In the genomic region with DNA sequence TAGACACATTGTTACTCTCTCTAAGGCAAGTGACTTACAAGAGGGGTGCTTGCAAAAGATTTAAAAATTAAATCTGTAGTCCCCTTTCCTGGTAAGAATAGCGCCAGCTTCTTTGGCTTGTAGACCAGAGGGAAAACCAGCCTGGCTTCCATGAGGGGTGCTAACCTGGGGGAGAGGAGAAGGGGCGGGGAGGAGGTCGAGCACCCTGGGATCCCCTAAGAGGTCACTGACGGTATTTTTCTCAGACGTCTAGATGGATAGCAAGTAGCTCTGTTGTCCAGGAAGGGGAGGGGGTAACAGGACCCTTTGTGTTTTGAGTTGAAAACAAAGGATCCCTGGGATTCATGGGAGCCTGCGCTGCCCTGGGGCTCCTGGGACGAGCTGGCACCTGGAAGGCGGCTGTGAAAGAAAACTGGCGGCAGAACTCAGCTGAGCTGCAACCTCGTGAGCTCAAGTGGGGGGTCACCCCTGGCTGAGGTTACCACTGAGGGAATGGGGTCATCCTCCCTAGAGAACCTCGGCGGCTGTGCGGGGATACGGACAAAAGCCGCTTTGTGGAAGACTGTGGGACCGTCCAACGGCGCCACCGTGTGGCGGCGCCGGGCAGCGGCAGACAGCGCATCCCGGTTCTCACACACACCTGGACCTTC, we compare ENCODE assay signal across 8 cellular contexts. TPM values are rescaled to one million over a fixed set of nuclear protein-coding genes. Genes with fewer than 3 reads are reported as not detected.
DNase-seq lines count a peak whose midpoint lies in the region; ATAC-seq, FAIRE-seq and TF ChIP-seq lines count a peak whose summit lies in the region.

No MANE protein-coding gene starts in this region.

- H4K20me1 ChIP-seq in HepG2 (ENCODE audit: insufficient read depth, low read length): no peaks in the 10 kb centered on the region

- no peaks in the 10 kb centered on the region for H3K9me3 ChIP-seq in HepG2 (ENCODE audit: low read length)

- CTCF ChIA-PET in HepG2 (lab: Yijun Ruan, JAX; ENCODE audit: low intra/inter-chr PET ratio, low total read pairs): interaction anchor here (0.8 to 6.4 kb wide), 4 partner anchors 49 to 205 kb away, joined by 4 to 144 read pairs (median 11); a partner anchor contains a TSS

- in situ Hi-C loops in HepG2 (cut with HindIII; ENCODE audit: extremely low pct_ligation_motif_present, low pct_unique_long_range_greater_than_20kb): loop anchor here (5.0 to 25.0 kb wide), 4 partner anchors 37 to 547 kb away; no protein-coding TSS in a partner anchor

- TF ChIP-seq CTCF in 22Rv1 (IDR thresholded peaks at IDR 0.05): peak; percentile 97
- TF ChIP-seq CTCF in GM12872 (IDR thresholded peaks at IDR 0.05; ENCODE audit: insufficient read depth, low read depth, low read length): peak; percentile 99
- peak; percentile 64 for TF ChIP-seq CTCF in coronary artery (IDR thresholded peaks at IDR 0.05)
- peak; percentile 99 for TF ChIP-seq CTCF in HepG2 (CRISPR knock-in tag; IDR thresholded peaks at IDR 0.05)

- POLR2A ChIA-PET in HepG2 (lab: Yijun Ruan, JAX): interaction anchor here (0.9 to 1.6 kb wide), 9 partner anchors 19 to 143 kb away, joined by 3 to 18 read pairs (median 4); a partner anchor contains a TSS

- H3K4me1 ChIP-seq in HepG2 (ENCODE audit: insufficient read depth, low read length): peaks cover 66% of the 10 kb centered on the region

- H3K79me2 ChIP-seq in HepG2 (ENCODE audit: insufficient read depth, low read length): no peaks in the 10 kb centered on the region

- ATAC-seq in HG02759 (IDR thresholded peaks at IDR 0.05; ENCODE audit: unreplicated experiment): peak; percentile 85
- peak; percentile 95 for ATAC-seq in HepG2

- 15% methylated on average over 22 of the region's 25 CpGs for WGBS in HepG2 (ENCODE audit: low lambda C conversion rate)

- peak overlapping the region; percentile 79 for H3K4me2 ChIP-seq in HepG2 (ENCODE audit: low read depth, low read length)

- no peak for TF ChIP-seq POLR2A in HepG2 (IDR thresholded peaks at IDR 0.05; ENCODE audit: insufficient read depth in 1 of 2, low read depth in 2 of 2, low read length in 2 of 2)

- TF ChIP-seq EP300 in HepG2 (IDR thresholded peaks at IDR 0.05; ENCODE audit: low read depth in 2 of 2, low read length in 2 of 2) (peak in 1 of 2 experiments; percentile 33; a peak in 1 of 4 replicates), HepG2 (CRISPR knock-in tag; IDR thresholded peaks at IDR 0.05; ENCODE audit: borderline replicate concordance) (peak; percentile 38; the same call in 1 of the 2 replicates)

- H3K36me3 ChIP-seq in HepG2 (replicated peaks in 1 of 2; ENCODE audit: control insufficient read depth in 1 of 2, insufficient read depth in 2 of 2, low read length in 2 of 2): no peaks in the 10 kb centered on the region

- H3K27ac ChIP-seq in 22Rv1: no peak overlapping the region
- H3K27ac ChIP-seq in coronary artery: no peak overlapping the region
- H3K27ac ChIP-seq in HepG2 (ENCODE audit: extremely low read length, insufficient read depth, low read length): peak overlapping the region; percentile 8

- TF ChIP-seq RAD21 in HepG2 (CRISPR knock-in tag; IDR thresholded peaks at IDR 0.05): peak; percentile 99

- BruUV-seq in HepG2 (replicated peaks; lab: Mats Ljungman, UMichigan): no TSS peak

- intact Hi-C loops in HepG2 (cut with micrococcal nuclease; ENCODE audit: unreplicated experiment): loop anchor here (1.0 to 2.0 kb wide), 5 partner anchors 19 to 145 kb away; a partner anchor contains a TSS

- H2AFZ ChIP-seq in HepG2 (ENCODE audit: low read length): peak overlapping the region; percentile 48

- peak; percentile 64 for DNase-seq in NCI-H146 treated with DMSO at 0.1 percent for 48 hours (lab: John Stamatoyannopoulos, UW; ENCODE audit: unreplicated experiment)
- DNase-seq in activated CD4-positive, CD25-positive, alpha-beta regulatory T cell treated with anti-CD3 and anti-CD28 coated beads, Interleukin-2, amount 50 U/mL, for 72 hours: peak; percentile 62
- DNase-seq in coronary artery (ENCODE audit: low spot score): no peak
- peak; percentile 79 for DNase-seq in HepG2 (ENCODE audit: low spot score)
- peak; percentile 22 to 35 for DNase-seq in stimulated activated CD4-positive, alpha-beta T cell treated with anti-CD3 and anti-CD28 coated beads, Interleukin-4, amount 100 ng/mL, for 48 hours (ENCODE audit: low read depth in 2 of 2)

- no peaks in the 10 kb centered on the region; a peak in 1 of 5 replicates for H3K27me3 ChIP-seq in HepG2 (ENCODE audit: control insufficient read depth in 1 of 2, insufficient read depth in 2 of 2, low read length in 2 of 2)

- no peak overlapping the region for H3K4me3 ChIP-seq in coronary artery
- peak overlapping the region; percentile 28 to 65 (median 28); a peak in 5 of 6 replicates for H3K4me3 ChIP-seq in HepG2 (replicated peaks in 1 of 3; ENCODE audit: insufficient read depth in 1 of 3, low read depth in 2 of 3, low read length in 3 of 3)

- H3K9ac ChIP-seq in HepG2 (ENCODE audit: insufficient read depth, low read depth, low read length): peak overlapping the region; percentile 25

- FAIRE-seq in HepG2 (lab: Jason Lieb, UNC): peak; percentile 63

TF ChIP-seq in HepG2, 621 proteins besides CTCF, POLR2A, EP300 and RAD21 (continues in another document):
- peak; percentile 55 for TF ChIP-seq HNRNPLL (IDR thresholded peaks at IDR 0.05; ENCODE audit: low read depth, low read length, poor library complexity, severe bottlenecking)
- TF ChIP-seq, protein P1, sequence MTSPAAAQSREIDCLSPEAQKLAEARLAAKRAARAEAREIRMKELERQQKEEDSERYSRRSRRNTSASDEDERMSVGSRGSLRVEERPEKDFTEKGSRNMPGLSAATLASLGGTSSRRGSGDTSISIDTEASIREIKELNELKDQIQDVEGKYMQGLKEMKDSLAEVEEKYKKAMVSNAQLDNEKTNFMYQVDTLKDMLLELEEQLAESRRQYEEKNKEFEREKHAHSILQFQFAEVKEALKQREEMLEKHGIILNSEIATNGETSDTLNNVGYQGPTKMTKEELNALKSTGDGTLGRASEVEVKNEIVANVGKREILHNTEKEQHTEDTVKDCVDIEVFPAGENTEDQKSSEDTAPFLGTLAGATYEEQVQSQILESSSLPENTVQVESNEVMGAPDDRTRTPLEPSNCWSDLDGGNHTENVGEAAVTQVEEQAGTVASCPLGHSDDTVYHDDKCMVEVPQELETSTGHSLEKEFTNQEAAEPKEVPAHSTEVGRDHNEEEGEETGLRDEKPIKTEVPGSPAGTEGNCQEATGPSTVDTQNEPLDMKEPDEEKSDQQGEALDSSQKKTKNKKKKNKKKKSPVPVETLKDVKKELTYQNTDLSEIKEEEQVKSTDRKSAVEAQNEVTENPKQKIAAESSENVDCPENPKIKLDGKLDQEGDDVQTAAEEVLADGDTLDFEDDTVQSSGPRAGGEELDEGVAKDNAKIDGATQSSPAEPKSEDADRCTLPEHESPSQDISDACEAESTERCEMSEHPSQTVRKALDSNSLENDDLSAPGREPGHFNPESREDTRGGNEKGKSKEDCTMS (CRISPR knock-in tag; conservative IDR thresholded peaks at IDR 0.05): no peak

RNA-seq across cellular contexts. Expression of a gene that starts 37.8 kb away (rescaled TPM):
- 163 and 248 TPM in 2 replicates for total RNA-seq in HepG2 (2016; rRNA removed; fragmentation: Illumina TruSeq; extraction: Trizol)
- 60.1 and 62.4 TPM in 2 replicates for total RNA-seq in HepG2 (2016; cell fraction: cytosol; rRNA removed; fragmentation: Illumina TruSeq; extraction: Trizol; ENCODE audit: low read depth)
- 157 and 259 TPM in 2 replicates for total RNA-seq in HepG2 (2016; cell fraction: insoluble cytoplasmic fraction; rRNA removed; fragmentation: Illumina TruSeq; extraction: Trizol)
- total RNA-seq in HepG2 (2016; cell fraction: membrane; rRNA removed; fragmentation: Illumina TruSeq; extraction: Trizol): 81.7 and 88.8 TPM in 2 replicates
- total RNA-seq in HepG2 (2016; cell fraction: nucleus; rRNA removed; fragmentation: Illumina TruSeq; extraction: Trizol): 77.4 and 86.6 TPM in 2 replicates
- polyA plus RNA-seq in HepG2 (2011; rRNA removed): 27.7 and 43.2 TPM in 2 replicates
- polyA plus RNA-seq in HepG2 (2011; cell fraction: cytosol; rRNA removed): 22.2 and 26.1 TPM in 2 replicates
- polyA plus RNA-seq in HepG2 (2011; cell fraction: nucleus; rRNA removed): 15.2 and 16.6 TPM in 2 replicates
- 37.9 and 66.8 TPM in 2 replicates for polyA plus RNA-seq in HepG2 (2012)
- 54.7 and 55.9 TPM in 2 replicates for polyA plus RNA-seq in HepG2 (2016; cell fraction: cytosol; fragmentation: Illumina TruSeq; extraction: Trizol; ENCODE audit: low read depth)
- 233 and 251 TPM in 2 replicates for polyA plus RNA-seq in HepG2 (2016; cell fraction: insoluble cytoplasmic fraction; fragmentation: Illumina TruSeq; extraction: Trizol; ENCODE audit: low read depth)
- 56.1 and 61.5 TPM in 2 replicates for polyA plus RNA-seq in HepG2 (2016; cell fraction: membrane; fragmentation: Illumina TruSeq; extraction: Trizol; ENCODE audit: low read depth)
- polyA plus RNA-seq in HepG2 (2016; cell fraction: nucleus; fragmentation: Illumina TruSeq; extraction: Trizol; ENCODE audit: insufficient read depth, low read depth): 72.7 and 74.8 TPM in 2 replicates
- 14.2 and 34.0 TPM in 2 replicates for polyA minus RNA-seq in HepG2 (2011; rRNA and poly(A)+ RNA removed; ENCODE audit: low replicate concordance)
- polyA minus RNA-seq in HepG2 (2011; cell fraction: cytosol; rRNA and poly(A)+ RNA removed): 30.5 and 33.6 TPM in 2 replicates
- 101 and 126 TPM in 2 replicates for polyA minus RNA-seq in HepG2 (2011; cell fraction: nucleus; rRNA and poly(A)+ RNA removed)

RNA-seq across cellular contexts. Expression of a gene that starts 48.1 kb away (rescaled TPM):
- 55.9 and 57.8 TPM in 2 replicates for total RNA-seq in HepG2 (2016; rRNA removed; fragmentation: Illumina TruSeq; extraction: Trizol)
- total RNA-seq in HepG2 (2016; cell fraction: cytosol; rRNA removed; fragmentation: Illumina TruSeq; extraction: Trizol; ENCODE audit: low read depth): 25.1 and 29.0 TPM in 2 replicates
- 52.7 and 57.5 TPM in 2 replicates for total RNA-seq in HepG2 (2016; cell fraction: insoluble cytoplasmic fraction; rRNA removed; fragmentation: Illumina TruSeq; extraction: Trizol)
- total RNA-seq in HepG2 (2016; cell fraction: membrane; rRNA removed; fragmentation: Illumina TruSeq; extraction: Trizol): 48.2 and 58.4 TPM in 2 replicates
- 46.1 and 58.2 TPM in 2 replicates for total RNA-seq in HepG2 (2016; cell fraction: nucleus; rRNA removed; fragmentation: Illumina TruSeq; extraction: Trizol)
- polyA plus RNA-seq in HepG2 (2011; rRNA removed): 57.5 and 65.4 TPM in 2 replicates
- 53.6 and 68.8 TPM in 2 replicates for polyA plus RNA-seq in HepG2 (2011; cell fraction: cytosol; rRNA removed)
- polyA plus RNA-seq in HepG2 (2011; cell fraction: nucleus; rRNA removed): 77.6 and 80.4 TPM in 2 replicates
- polyA plus RNA-seq in HepG2 (2012): 44.8 and 48.8 TPM in 2 replicates
- 23.6 and 36.8 TPM in 2 replicates for polyA plus RNA-seq in HepG2 (2016; cell fraction: cytosol; fragmentation: Illumina TruSeq; extraction: Trizol; ENCODE audit: low read depth)
- 46.2 and 49.2 TPM in 2 replicates for polyA plus RNA-seq in HepG2 (2016; cell fraction: insoluble cytoplasmic fraction; fragmentation: Illumina TruSeq; extraction: Trizol; ENCODE audit: low read depth)
- polyA plus RNA-seq in HepG2 (2016; cell fraction: membrane; fragmentation: Illumina TruSeq; extraction: Trizol; ENCODE audit: low read depth): 37.8 and 44.2 TPM in 2 replicates
- polyA plus RNA-seq in HepG2 (2016; cell fraction: nucleus; fragmentation: Illumina TruSeq; extraction: Trizol; ENCODE audit: insufficient read depth, low read depth): 60.9 and 62.0 TPM in 2 replicates
- 186 TPM in 1 of 2 replicates, not detected in the other for polyA minus RNA-seq in HepG2 (2011; rRNA and poly(A)+ RNA removed; ENCODE audit: low replicate concordance)
- 51.4 TPM in 2 replicates for polyA minus RNA-seq in HepG2 (2011; cell fraction: cytosol; rRNA and poly(A)+ RNA removed)
- 70.1 and 71.3 TPM in 2 replicates for polyA minus RNA-seq in HepG2 (2011; cell fraction: nucleus; rRNA and poly(A)+ RNA removed)
